28 cellular contexts compared by ENCODE assay signal in the genomic region with DNA sequence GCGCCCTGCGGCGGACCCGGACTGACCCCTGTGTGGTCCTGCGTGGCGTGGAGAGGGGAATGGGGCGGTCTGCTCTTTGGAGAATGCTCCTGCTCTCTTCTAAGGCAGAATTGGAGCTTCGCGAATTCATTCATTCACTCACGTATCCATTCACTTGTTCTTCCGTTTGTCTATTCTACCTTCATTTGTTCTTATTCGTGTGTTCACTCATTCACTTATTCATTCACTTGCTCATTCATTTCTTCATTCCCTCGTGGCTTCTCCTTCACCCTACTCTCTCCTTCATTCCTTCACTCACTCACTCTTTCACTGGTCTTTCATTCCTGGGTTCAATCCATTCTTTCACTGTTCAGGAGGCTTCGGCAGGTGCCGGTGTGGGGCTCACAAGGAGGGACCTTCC.
DNase-seq lines count a peak whose midpoint lies in the region; ATAC-seq, FAIRE-seq and TF ChIP-seq lines count a peak whose summit lies in the region.
"Had no signal": no experiment of that assay in that cellular context is flagged by ENCODE, and none has a peak within 500 bp of the region (broad histone marks: within the 10 kb centered on the region; RNA-seq: fewer than 3 reads in every experiment).

No MANE protein-coding gene starts in this region.

- WGBS in right lobe of liver (ENCODE audit: insufficient coverage, low coverage, low lambda C conversion rate, missing lambda C conversion rate): 65% methylated on average over 15 of the region's 15 CpGs
- 81 to 88% (median 87%) methylated on average over 15 of the region's 15 CpGs for WGBS in adrenal gland, 4 donors

- H3K27ac Mint-ChIP-seq in nephron progenitor cell (peak overlapping the region; percentile 91), osteocyte (ENCODE audit: unreplicated experiment) (peak overlapping the region; percentile 13)
- H3K27ac Mint-ChIP-seq: CD14-positive monocyte; CD4-positive, alpha-beta T cell; CD8-positive, alpha-beta memory T cell; GM23338; H9; HFFc6 had no signal

- intact Hi-C loops in right lobe of liver (cut with DNase I): no loop called here
- intact Hi-C loops in adrenal gland (cut with DNase I): no loop called here

- H3K4me3 ChIP-seq in HEK293 (ENCODE audit: low read depth, low read length) (no peak overlapping the region), bronchial epithelial cell (ENCODE audit: low read depth, low read length) (no peak overlapping the region), right lobe of liver (no peak overlapping the region), adrenal gland (no peak overlapping the region)
- H3K4me3 ChIP-seq: BLaER1 treated with 17β-estradiol and CSF1 and Interleukin-3, amounts not matched to agents 10 nM and 100 nM; GM12878; GM23338 had no signal

- H3K4me3 Mint-ChIP-seq in nephron progenitor cell: peak overlapping the region; percentile 29
- H3K4me3 Mint-ChIP-seq in osteocyte (ENCODE audit: unreplicated experiment): no peak overlapping the region
- H3K4me3 Mint-ChIP-seq: CD14-positive monocyte; CD4-positive, alpha-beta T cell; CD8-positive, alpha-beta memory T cell; GM23338; H9; HFFc6 had no signal

- DNase-seq in bronchial epithelial cell (ENCODE audit: low read depth): no peak
- no peak for DNase-seq in nephron progenitor cell
- DNase-seq in osteocyte (ENCODE audit: extremely low spot score, unreplicated experiment): no peak
- no peak for DNase-seq in right lobe of liver
- no peak for DNase-seq in occipital lobe (lab: John Stamatoyannopoulos, UW)
- no peak for DNase-seq in adrenal gland
- DNase-seq: ACHN; AML-193; BE2C; CD4-positive, alpha-beta T cell; CD8-positive, alpha-beta memory T cell; DMS 273 treated with DMSO at 0.1 percent for 48 hours; DMS79; EL; GDM1; H9; HFFc6 had no signal

- H3K36me3 ChIP-seq in HEK293 (ENCODE audit: control insufficient read depth in 2 of 2, insufficient read depth in 1 of 2, low read length in 2 of 2) (no peaks in the 10 kb centered on the region), bronchial epithelial cell (ENCODE audit: control insufficient read depth, insufficient read depth, low read length) (no peaks in the 10 kb centered on the region), right lobe of liver (no peaks in the 10 kb centered on the region), adrenal gland (replicated peaks in 1 of 2) (no peaks in the 10 kb centered on the region)
- H3K36me3 ChIP-seq: BE2C; BLaER1 treated with 17β-estradiol and CSF1 and Interleukin-3, amounts not matched to agents 10 nM and 100 nM had no signal

- H3K9me3 ChIP-seq in HEK293 (ENCODE audit: control insufficient read depth, insufficient read depth, low read depth, low read length) (no peaks in the 10 kb centered on the region), right lobe of liver (no peaks in the 10 kb centered on the region), adrenal gland (replicated peaks in 1 of 3) (no peaks in the 10 kb centered on the region)
- H3K9me3 ChIP-seq: BE2C; BLaER1 treated with 17β-estradiol and CSF1 and Interleukin-3, amounts not matched to agents 10 nM and 100 nM had no signal

- TF ChIP-seq POLR2A in right lobe of liver (IDR thresholded peaks at IDR 0.05): no peak
- no peak for TF ChIP-seq POLR2A in adrenal gland (IDR thresholded peaks at IDR 0.05)

- POLR2A ChIA-PET in HEK293 (lab: Yijun Ruan, JAX): no interaction called here

- H3K27me3 Mint-ChIP-seq in nephron progenitor cell (ENCODE audit: low read depth, poor library complexity) (peaks cover 8% of the 10 kb centered on the region), osteocyte (ENCODE audit: unreplicated experiment) (peaks cover 2% of the 10 kb centered on the region)

- H3K27me3 ChIP-seq in bronchial epithelial cell (ENCODE audit: control insufficient read depth, insufficient read depth, low read length) (peaks cover 8% of the 10 kb centered on the region), right lobe of liver (no peaks in the 10 kb centered on the region), adrenal gland (no peaks in the 10 kb centered on the region)
- H3K27me3 ChIP-seq: BE2C had no signal

- TF ChIP-seq CTCF in HEK293 (tag by site-specific recombination; IDR thresholded peaks at IDR 0.05) (no peak), bronchial epithelial cell (IDR thresholded peaks at IDR 0.05; ENCODE audit: insufficient read depth, low read length, severe bottlenecking) (no peak), nephron progenitor cell (IDR thresholded peaks at IDR 0.05) (no peak), osteocyte (IDR thresholded peaks at IDR 0.05) (no peak), right lobe of liver (IDR thresholded peaks at IDR 0.05) (no peak), adrenal gland (IDR thresholded peaks at IDR 0.05) (no peak)

- H3K4me1 Mint-ChIP-seq in nephron progenitor cell: peaks cover 43% of the 10 kb centered on the region
- H3K4me1 Mint-ChIP-seq in osteocyte (ENCODE audit: unreplicated experiment): peaks cover 43% of the 10 kb centered on the region
- H3K4me1 Mint-ChIP-seq: CD8-positive, alpha-beta memory T cell; GM23338 had no signal

- CTCF ChIA-PET in HEK293 (lab: Yijun Ruan, JAX): interaction anchor here (0.6 kb wide), 1 partner anchor 43 kb away, joined by 4 read pairs; no protein-coding TSS in a partner anchor

- FAIRE-seq in bronchial epithelial cell (lab: Jason Lieb, UNC): peak; percentile 47
- FAIRE-seq: A204.1, D721Med, GM12878, GM19239 had no signal

- H3K4me1 ChIP-seq in HEK293 (ENCODE audit: control insufficient read depth, insufficient read depth, low read length): peaks cover 8% of the 10 kb centered on the region
- H3K4me1 ChIP-seq in right lobe of liver: no peaks in the 10 kb centered on the region
- H3K4me1 ChIP-seq in adrenal gland (replicated peaks in 1 of 2): peaks cover 0 to 15% of the 10 kb centered on the region in 2 donors
- H3K4me1 ChIP-seq: BE2C had no signal

- H3K36me3 Mint-ChIP-seq in nephron progenitor cell (ENCODE audit: low read depth): no peaks in the 10 kb centered on the region
- H3K36me3 Mint-ChIP-seq in osteocyte (ENCODE audit: unreplicated experiment): no peaks in the 10 kb centered on the region
- H3K36me3 Mint-ChIP-seq: CD14-positive monocyte; CD8-positive, alpha-beta memory T cell had no signal

- ATAC-seq in right lobe of liver: no peak
- no peak for ATAC-seq in HG03432 (IDR thresholded peaks at IDR 0.05; ENCODE audit: unreplicated experiment)
- ATAC-seq: GM12878, GM23338, HCT116 had no signal

- H3K9me3 Mint-ChIP-seq in nephron progenitor cell: no peaks in the 10 kb centered on the region
- no peaks in the 10 kb centered on the region for H3K9me3 Mint-ChIP-seq in osteocyte (ENCODE audit: unreplicated experiment)
- H3K9me3 Mint-ChIP-seq: CD14-positive monocyte; CD4-positive, alpha-beta T cell; CD8-positive, alpha-beta memory T cell; GM23338; H9; HFFc6 had no signal

- H3K27ac ChIP-seq in HEK293 (ENCODE audit: extremely low read depth, low read depth, low read length) (no peak overlapping the region), right lobe of liver (no peak overlapping the region), adrenal gland (no peak overlapping the region)
- H3K27ac ChIP-seq: 22Rv1; BLaER1 treated with 17β-estradiol and CSF1 and Interleukin-3, amounts not matched to agents 10 nM and 100 nM had no signal

TF ChIP-seq in HEK293, 187 proteins besides CTCF, POLR2A, EP300 and RAD21 (continues in another document):
- no peak for TF ChIP-seq ZNF645 (tag by site-specific recombination; IDR thresholded peaks at IDR 0.05)
- peak; percentile 78; the same call in 1 of the 2 replicates for TF ChIP-seq ZNF24 (tag by site-specific recombination; IDR thresholded peaks at IDR 0.05)
- TF ChIP-seq ZSCAN5A (tag by site-specific recombination; IDR thresholded peaks at IDR 0.05): no peak
- TF ChIP-seq ZNF366 (tag by site-specific recombination; conservative IDR thresholded peaks at IDR 0.05): peak; percentile 57
- TF ChIP-seq ZSCAN4 (tag by site-specific recombination; IDR thresholded peaks at IDR 0.05): no peak
- TF ChIP-seq ZNF658 (tag by site-specific recombination; IDR thresholded peaks at IDR 0.05): no peak
- TF ChIP-seq ZNF114 (tag by site-specific recombination; IDR thresholded peaks at IDR 0.05): no peak
- no peak for TF ChIP-seq ZNF324 (tag by site-specific recombination; IDR thresholded peaks at IDR 0.05)
- TF ChIP-seq ZNF660 (tag by site-specific recombination; IDR thresholded peaks at IDR 0.05): no peak
- peak; percentile 32; the same call in 1 of the 2 replicates for TF ChIP-seq PRDM1 (tag by site-specific recombination; IDR thresholded peaks at IDR 0.05)
- no peak for TF ChIP-seq ZNF777 (tag by site-specific recombination; IDR thresholded peaks at IDR 0.05; ENCODE audit: borderline replicate concordance)
- TF ChIP-seq ZNF830 (tag by site-specific recombination; IDR thresholded peaks at IDR 0.05; ENCODE audit: low read depth): no peak
